ENCODE assay signal across 30 cellular contexts in genomic region chr4:144310535-144310934, GRCh38.
"Had no signal": no experiment of that assay in that cellular context is flagged by ENCODE, and none has a peak within 500 bp of the region (broad histone marks: within the 10 kb centered on the region; RNA-seq: fewer than 3 reads in every experiment).

No MANE protein-coding gene starts in this region.

- DNase-seq: naive thymus-derived CD4-positive, alpha-beta T cell; natural killer cell; occipital lobe; ovary; posterior cingulate gyrus; psoas muscle; right cardiac atrium; right lobe of liver; sigmoid colon; small intestine; stimulated activated CD4-positive, alpha-beta T cell treated with anti-CD3 and anti-CD28 coated beads, Interleukin-15, amount 100 ng/mL, for 24 hours; stimulated activated CD4-positive, alpha-beta T cell treated with anti-CD3 and anti-CD28 coated beads, Interleukin-2, amount 100 ng/mL, for 24 hours; stimulated activated CD4-positive, alpha-beta T cell treated with anti-CD3 and anti-CD28 coated beads, Interleukin-2, amount 100 ng/mL, for 48 hours; stimulated activated CD4-positive, alpha-beta T cell treated with anti-CD3 and anti-CD28 coated beads, Interleukin-4, amount 100 ng/mL, for 24 hours; stimulated activated naive CD4-positive, alpha-beta T cell; stimulated activated naive CD8-positive, alpha-beta T cell treated with anti-CD3 and anti-CD28 coated beads, Interleukin-15, amount 100 ng/mL, for 72 hours; stimulated activated naive CD8-positive, alpha-beta T cell treated with anti-CD3 and anti-CD28 coated beads, Interleukin-15, Interleukin-2, amounts not matched to agents 100 U/mL and 50 U/mL, for 24 hours; substantia nigra; testis; tibial artery; transverse colon; upper lobe of right lung; uterus had no signal

- H3K4me3 Mint-ChIP-seq: naive thymus-derived CD4-positive, alpha-beta T cell; natural killer cell; nephron; neural crest cell; stimulated activated effector memory CD8-positive, alpha-beta T cell treated with anti-CD3 and anti-CD28 coated beads, Interleukin-12 subunit alpha, Interleukin-12 subunit beta, amount 100 ng/mL, for 72 hours; stimulated activated naive CD8-positive, alpha-beta T cell treated with anti-CD3 and anti-CD28 coated beads, Interleukin-15, amount 100 ng/mL, for 72 hours; type B pancreatic cell had no signal

- H3K4me1 ChIP-seq: parathyroid adenoma, psoas muscle, right lobe of liver, sigmoid colon, suprapubic skin, testis, tibial artery, transverse colon, upper lobe of right lung, uterus had no signal

- H2AFZ ChIP-seq: parathyroid adenoma had no signal

- H3K79me2 ChIP-seq: parathyroid adenoma had no signal

- H3K4me3 ChIP-seq: ovary, psoas muscle, right lobe of liver, sigmoid colon, suprapubic skin, testis, tibial artery, transverse colon, upper lobe of right lung, uterus had no signal

- H3K36me3 Mint-ChIP-seq: stimulated activated effector memory CD8-positive, alpha-beta T cell treated with anti-CD3 and anti-CD28 coated beads, Interleukin-12 subunit alpha, Interleukin-12 subunit beta, amount 100 ng/mL, for 72 hours had no signal

- H3K36me3 ChIP-seq: ovary, right lobe of liver, sigmoid colon, suprapubic skin, tibial artery, transverse colon, upper lobe of right lung, uterus had no signal

- H3K9me3 ChIP-seq: ovary, right lobe of liver, suprapubic skin, testis, uterus had no signal

- H3K27ac ChIP-seq: ovary, parathyroid adenoma, psoas muscle, right lobe of liver, sigmoid colon, suprapubic skin, testis, tibial artery, transverse colon, upper lobe of right lung, uterus had no signal

- H3K27ac Mint-ChIP-seq: naive thymus-derived CD4-positive, alpha-beta T cell; natural killer cell; nephron; progenitor cell of endocrine pancreas; stimulated activated effector memory CD8-positive, alpha-beta T cell treated with anti-CD3 and anti-CD28 coated beads, Interleukin-12 subunit alpha, Interleukin-12 subunit beta, amount 100 ng/mL, for 72 hours; stimulated activated naive CD8-positive, alpha-beta T cell treated with anti-CD3 and anti-CD28 coated beads, Interleukin-15, amount 100 ng/mL, for 72 hours; type B pancreatic cell had no signal

- H3K4me1 Mint-ChIP-seq: natural killer cell; nephron; neural crest cell; stimulated activated effector memory CD8-positive, alpha-beta T cell treated with anti-CD3 and anti-CD28 coated beads, Interleukin-12 subunit alpha, Interleukin-12 subunit beta, amount 100 ng/mL, for 72 hours; stimulated activated naive CD8-positive, alpha-beta T cell treated with anti-CD3 and anti-CD28 coated beads, Interleukin-15, amount 100 ng/mL, for 72 hours had no signal

- H3K9ac ChIP-seq: parathyroid adenoma had no signal

- ATAC-seq: naive thymus-derived CD4-positive, alpha-beta T cell; natural killer cell; psoas muscle; right cardiac atrium; right lobe of liver; stimulated activated effector memory CD8-positive, alpha-beta T cell treated with anti-CD3 and anti-CD28 coated beads, Interleukin-12 subunit alpha, Interleukin-12 subunit beta, amount 100 ng/mL, for 72 hours; stimulated activated naive CD8-positive, alpha-beta T cell treated with anti-CD3 and anti-CD28 coated beads, Interleukin-15, amount 100 ng/mL, for 72 hours; stimulated activated naive CD8-positive, alpha-beta T cell treated with anti-CD3 and anti-CD28 coated beads, Interleukin-15, Interleukin-2, amounts not matched to agents 100 U/mL and 50 U/mL, for 24 hours; upper lobe of right lung had no signal

- H3K27me3 Mint-ChIP-seq: progenitor cell of endocrine pancreas; stimulated activated naive CD8-positive, alpha-beta T cell treated with anti-CD3 and anti-CD28 coated beads, Interleukin-15, amount 100 ng/mL, for 72 hours; type B pancreatic cell had no signal

- H3K27me3 ChIP-seq: ovary, right lobe of liver, sigmoid colon, suprapubic skin, testis, tibial artery, transverse colon, upper lobe of right lung, uterus had no signal
